ENCODE assay signal across 8 cellular contexts in genomic region chr17:75153854-75154194, GRCh38. TPM values are rescaled to one million over a fixed set of nuclear protein-coding genes. Genes with fewer than 3 reads are reported as not detected.
DNase-seq lines count a peak whose midpoint lies in the region; ATAC-seq and TF ChIP-seq lines count a peak whose summit lies in the region.

No MANE protein-coding gene starts in this region.

- peaks cover 36% of the 10 kb centered on the region for H3K4me1 Mint-ChIP-seq in dendritic cell treated with granulocyte-macrophage colony-stimulating factor and Interleukin-4, amounts not matched to agents 40 ng/mL and 50 ng/mL, for 4 days (ENCODE audit: low read depth)

- H3K27ac ChIP-seq in PC-9 (no peak overlapping the region), upper lobe of left lung (peak overlapping the region in 3 of 4 donors; percentile 69 to 95 (median 87))

- WGBS in upper lobe of left lung, 2 donors, result 10% methylated on average over 2 of the region's 27 CpGs; no CpG with 5 or more reads in 1 of the 2 donors

- peak overlapping the region; percentile 64 for H3K9ac ChIP-seq in mucosa of stomach (ENCODE audit: low read length)

- H3K4me3 ChIP-seq in HFF-Myc (replicated peaks; ENCODE audit: low read depth, low read length) (peak overlapping the region; percentile 96), PC-9 (peak overlapping the region; percentile 81), mucosa of stomach (ENCODE audit: low read length) (peak overlapping the region; percentile 73), upper lobe of left lung (peak overlapping the region; percentile 47 to 99 (median 82))

- TF ChIP-seq EP300 in upper lobe of left lung (IDR thresholded peaks at IDR 0.05), result no peak

- no peak for ATAC-seq in upper lobe of left lung (ENCODE audit: low FRiP score in 2 of 2)

- H3K9me2 ChIP-seq in PC-9 (ENCODE audit: insufficient read depth), result no peaks in the 10 kb centered on the region

- H3K27me3 Mint-ChIP-seq in dendritic cell treated with granulocyte-macrophage colony-stimulating factor and Interleukin-4, amounts not matched to agents 40 ng/mL and 50 ng/mL, for 4 days, result no peaks in the 10 kb centered on the region

- CTCF ChIA-PET in PC-9 (lab: Charles Lee), result no interaction called here

- intact Hi-C loops in PC-9 (cut with micrococcal nuclease; ENCODE audit: unreplicated experiment), result loop anchor here (2.0 kb wide), 1 partner anchor 19 kb away; no protein-coding TSS in a partner anchor
- intact Hi-C loops in dendritic cell treated with granulocyte-macrophage colony-stimulating factor and Interleukin-4, amounts not matched to agents 40 ng/mL and 50 ng/mL, for 4 days (cut with micrococcal nuclease), result loop anchor here (5.0 kb wide), 1 partner anchor 37 kb away; no protein-coding TSS in a partner anchor

- no peak for TF ChIP-seq POLR2A in upper lobe of left lung (IDR thresholded peaks at IDR 0.05)

- H3K4me1 ChIP-seq in PC-9 (replicated peaks; ENCODE audit: insufficient read depth) (peaks cover 36% of the 10 kb centered on the region), mucosa of stomach (ENCODE audit: control insufficient read depth, insufficient read depth, low read length) (peaks cover 14% of the 10 kb centered on the region), upper lobe of left lung (peaks cover 12 to 27% (median 18%) of the 10 kb centered on the region in 4 donors)

- H3K4me3 Mint-ChIP-seq in dendritic cell treated with granulocyte-macrophage colony-stimulating factor and Interleukin-4, amounts not matched to agents 40 ng/mL and 50 ng/mL, for 4 days, result peak overlapping the region; percentile 88

- POLR2A ChIA-PET in PC-9 (lab: Charles Lee; ENCODE audit: unreplicated experiment), result interaction anchor here (0.6 kb wide), 1 partner anchor 309 kb away, joined by 5 read pairs; no protein-coding TSS in a partner anchor

- H3K9me3 ChIP-seq in PC-9 (ENCODE audit: insufficient read depth, low read depth), result no peaks in the 10 kb centered on the region
- no peaks in the 10 kb centered on the region for H3K9me3 ChIP-seq in mucosa of stomach (ENCODE audit: control insufficient read depth, low read length)
- H3K9me3 ChIP-seq in upper lobe of left lung, result no peaks in the 10 kb centered on the region

- TF ChIP-seq CTCF in HFF-Myc (IDR thresholded peaks at IDR 0.05; ENCODE audit: low read depth, low read length, missing control alignments) (no peak), PC-9 (conservative IDR thresholded peaks at IDR 0.05) (no peak), upper lobe of left lung (IDR thresholded peaks at IDR 0.05) (no peak)

- DNase-seq in NCI-H524 (lab: John Stamatoyannopoulos, UW) (peak; percentile 50 to 59), NCI-H524 treated with DMSO at 0.1 percent for 48 hours (lab: John Stamatoyannopoulos, UW) (no peak), HFF-Myc (ENCODE audit: extremely low read depth, low read depth) (no peak), PC-9 (no peak), upper lobe of left lung (peak in 1 of 2 donors; percentile 25), cerebellar nuclear complex (lab: John Stamatoyannopoulos, UW) (no peak)

- peaks cover 28% of the 10 kb centered on the region for H3F3A ChIP-seq in PC-9 (ENCODE audit: insufficient read depth, low read depth)

- H3K27ac Mint-ChIP-seq in dendritic cell treated with granulocyte-macrophage colony-stimulating factor and Interleukin-4, amounts not matched to agents 40 ng/mL and 50 ng/mL, for 4 days, result peak overlapping the region; percentile 90

- H3K27me3 ChIP-seq in PC-9 (ENCODE audit: insufficient read depth, low read depth) (no peaks in the 10 kb centered on the region), mucosa of stomach (ENCODE audit: control insufficient read depth, insufficient read depth, low read length) (no peaks in the 10 kb centered on the region), upper lobe of left lung (no peaks in the 10 kb centered on the region)

- peaks cover 13% of the 10 kb centered on the region for H3K36me3 Mint-ChIP-seq in dendritic cell treated with granulocyte-macrophage colony-stimulating factor and Interleukin-4, amounts not matched to agents 40 ng/mL and 50 ng/mL, for 4 days (ENCODE audit: low read depth)

- H3K79me2 ChIP-seq in PC-9 (ENCODE audit: low read depth), result peaks cover 54% of the 10 kb centered on the region

- no peaks in the 10 kb centered on the region for H3K9me3 Mint-ChIP-seq in dendritic cell treated with granulocyte-macrophage colony-stimulating factor and Interleukin-4, amounts not matched to agents 40 ng/mL and 50 ng/mL, for 4 days

- H4K20me1 ChIP-seq in PC-9 (ENCODE audit: insufficient read depth), result no peaks in the 10 kb centered on the region; the same call in 1 of the 2 replicates

- H3K36me3 ChIP-seq in PC-9 (ENCODE audit: low read depth) (peaks cover under 1% of the 10 kb centered on the region; the same call in 1 of the 2 replicates), mucosa of stomach (ENCODE audit: control insufficient read depth, insufficient read depth, low read length) (no peaks in the 10 kb centered on the region), upper lobe of left lung (no peaks in the 10 kb centered on the region)

- no TSS peak for BruUV-seq in PC-9 (replicated peaks; lab: Mats Ljungman, UMichigan)

- H3K4me2 ChIP-seq in PC-9, result peak overlapping the region; percentile 100

- H2AFZ ChIP-seq in PC-9, result peak overlapping the region; percentile 69

RNA-seq across cellular contexts. Expression of gene JPT1, which starts 0.5 kb away (rescaled TPM):
- 250 and 277 TPM in 2 replicates for total RNA-seq in PC-9 (2021)
- total RNA-seq in upper lobe of left lung, result 100 to 1,000 TPM in 1 of 6 donors, 10 to 100 TPM in 5; 44.0 to 118 (median 70.1) TPM

RNA-seq across cellular contexts. Expression of gene NT5C, which starts 22.3 kb away (rescaled TPM):
- total RNA-seq in PC-9 (2021) (38.6 and 52.3 TPM in 2 replicates), upper lobe of left lung (100 to 1,000 TPM in 2 of 6 donors, 10 to 100 TPM in 4; 46.4 to 113 (median 76.6) TPM)

RNA-seq across cellular contexts. Expression of gene SUMO2, which starts 28.9 kb away (rescaled TPM):
- total RNA-seq in PC-9 (2021), result 425 and 486 TPM in 2 replicates
- total RNA-seq in upper lobe of left lung, result 100 to 1,000 TPM in 2 of 6 donors, 10 to 100 TPM in 4; 19.9 to 343 (median 64.9) TPM

RNA-seq across cellular contexts. Expression of gene ARMC7, which starts 44.1 kb away (rescaled TPM):
- total RNA-seq in PC-9 (2021), result 19.2 and 20.5 TPM in 2 replicates
- total RNA-seq in upper lobe of left lung, result 10 to 100 TPM in 5 of 6 donors, 1 to 10 TPM in 1; 7.3 to 29.5 (median 16.6) TPM

RNA-seq across cellular contexts. Expression of gene NUP85, which starts 51.7 kb away (rescaled TPM):
- total RNA-seq in PC-9 (2021) (64.2 and 73.1 TPM in 2 replicates), upper lobe of left lung (10 to 100 TPM; 21.7 to 69.1 (median 43.5) TPM)

Comparison
In these comparisons a context has a peak if more than half of its experiments do, and no peak if none do; other contexts are left out.
1. DNase-seq: peak in NCI-H524 (2 of 2); none in NCI-H524 treated with DMSO at 0.1 percent for 48 hours (single experiment), HFF-Myc (single experiment), PC-9 (0 of 2) and cerebellar nuclear complex (0 of 2).
2. Peak in every context shown above with its lines, with median percentiles within 50 percentile points of each other: H3K4me3 ChIP-seq.